Comparison of ENCODE assay signal across 1 cellular context in genomic region chr20:57619053-57619831, GRCh38.
A peak's percentile ranks its signal among the peaks of the same experiment; 100 is the strongest.
TF ChIP-seq lines count a peak whose summit lies in the region.

No MANE protein-coding gene starts in this region.

TF ChIP-seq in GM12878, 131 proteins besides CTCF, POLR2A, EP300 and RAD21 (continued from another document and continues in another):
- TF ChIP-seq TARDBP (IDR thresholded peaks at IDR 0.05; ENCODE audit: borderline replicate concordance), result no peak
- peak; percentile 83 for TF ChIP-seq PAX5 (IDR thresholded peaks at IDR 0.05; ENCODE audit: borderline replicate concordance, low read depth, low read length)
- TF ChIP-seq MTA3 (IDR thresholded peaks at IDR 0.05; ENCODE audit: borderline replicate concordance, low read length), result peak; percentile 97
- TF ChIP-seq NFXL1 (IDR thresholded peaks at IDR 0.05; ENCODE audit: borderline replicate concordance), result no peak
- peak; percentile 74 for TF ChIP-seq FOXM1 (IDR thresholded peaks at IDR 0.05; ENCODE audit: low read depth, low read length)
- no peak for TF ChIP-seq ZZZ3 (IDR thresholded peaks at IDR 0.05; ENCODE audit: control insufficient read depth, insufficient read length, low read depth)
- TF ChIP-seq CHD1 (IDR thresholded peaks at IDR 0.05; ENCODE audit: low read depth, low read length), result no peak
- TF ChIP-seq PRDM15 (CRISPR knock-in tag; IDR thresholded peaks at IDR 0.05), result no peak
- TF ChIP-seq WRNIP1 (IDR thresholded peaks at IDR 0.05; ENCODE audit: borderline replicate concordance, low read depth, low read length), result no peak
- peak; percentile 91 for TF ChIP-seq IKZF1 (conservative IDR thresholded peaks at IDR 0.05)
- TF ChIP-seq RB1 (IDR thresholded peaks at IDR 0.05; ENCODE audit: borderline replicate concordance), result no peak
- no peak for TF ChIP-seq CREB1 (IDR thresholded peaks at IDR 0.05; ENCODE audit: low read depth)
- 0 out of 2 replicates have a peak, but pooled peaks have one; percentile 12 for TF ChIP-seq ZSCAN29 (IDR thresholded peaks at IDR 0.05)
- no peak for TF ChIP-seq NRF1 (conservative IDR thresholded peaks at IDR 0.05; ENCODE audit: low read depth, low read length)
- peak; percentile 77 for TF ChIP-seq MEF2B (IDR thresholded peaks at IDR 0.05; ENCODE audit: partially characterized antibody, poor library complexity, severe bottlenecking)
- TF ChIP-seq CREM (IDR thresholded peaks at IDR 0.05; ENCODE audit: low read depth), result peak; percentile 78
- TF ChIP-seq PBX3 (IDR thresholded peaks at IDR 0.05; ENCODE audit: insufficient replicate concordance, low read depth, low read length), result peak; percentile 67
- peak; percentile 82 for TF ChIP-seq ATF7 (IDR thresholded peaks at IDR 0.05; ENCODE audit: low read depth)
- no peak for TF ChIP-seq NR2C1 (IDR thresholded peaks at IDR 0.05)
- peak; percentile 45; the same call in 1 of the 2 replicates for TF ChIP-seq PKNOX1 (IDR thresholded peaks at IDR 0.05)
- TF ChIP-seq MTA2 (IDR thresholded peaks at IDR 0.05; ENCODE audit: low read depth), result peak; percentile 96
- no peak for TF ChIP-seq KAT2A (conservative IDR thresholded peaks at IDR 0.05; ENCODE audit: control insufficient read depth, low read depth, low read length)
- TF ChIP-seq ATF3 (IDR thresholded peaks at IDR 0.05; ENCODE audit: borderline replicate concordance, extremely low read depth, low read depth, low read length), result no peak
- TF ChIP-seq ASH2L (IDR thresholded peaks at IDR 0.05; ENCODE audit: borderline replicate concordance, low read depth), result no peak
- TF ChIP-seq E2F8 (IDR thresholded peaks at IDR 0.05; ENCODE audit: low read depth, partially characterized antibody), result no peak
- peak; percentile 100 for TF ChIP-seq RUNX3 (IDR thresholded peaks at IDR 0.05; ENCODE audit: low read length)
- peak; percentile 96 for TF ChIP-seq JUNB (IDR thresholded peaks at IDR 0.05)
- TF ChIP-seq GATAD2B (conservative IDR thresholded peaks at IDR 0.05; ENCODE audit: low read depth), result peak; percentile 86
- no peak for TF ChIP-seq LARP7 (IDR thresholded peaks at IDR 0.05)
- peak in 1 of 2 experiments; percentile 60; a peak in 1 of 4 replicates for TF ChIP-seq SRF (IDR thresholded peaks at IDR 0.05; ENCODE audit: low read depth in 2 of 2, low read length in 2 of 2)
- no peak for TF ChIP-seq SUZ12 (IDR thresholded peaks at IDR 0.05; ENCODE audit: unreplicated experiment)
- TF ChIP-seq ZBTB11 (CRISPR knock-in tag; IDR thresholded peaks at IDR 0.05), result no peak
- TF ChIP-seq SIN3A (IDR thresholded peaks at IDR 0.05; ENCODE audit: low read depth, low read length), result no peak
- TF ChIP-seq MYB (IDR thresholded peaks at IDR 0.05; ENCODE audit: borderline replicate concordance, low read depth, low read length), result no peak
- TF ChIP-seq IKZF2 (IDR thresholded peaks at IDR 0.05), result peak; percentile 95 to 96
- peak; percentile 96 for TF ChIP-seq EED (IDR thresholded peaks at IDR 0.05; ENCODE audit: low read depth)
- TF ChIP-seq BHLHE40 (IDR thresholded peaks at IDR 0.05; ENCODE audit: borderline replicate concordance in 1 of 2, low read depth in 2 of 2, low read length in 1 of 2), result peak; percentile 68 to 76
- peak; percentile 87 for TF ChIP-seq BMI1 (IDR thresholded peaks at IDR 0.05; ENCODE audit: borderline replicate concordance)
- TF ChIP-seq CHD2 (IDR thresholded peaks at IDR 0.05; ENCODE audit: borderline replicate concordance, low read depth, low read length), result no peak
- no peak for TF ChIP-seq YBX1 (IDR thresholded peaks at IDR 0.05)
- peak in 1 of 2 experiments; percentile 42; a peak in 1 of 3 replicates for TF ChIP-seq EGR1 (IDR thresholded peaks at IDR 0.05; ENCODE audit: borderline replicate concordance in 1 of 2, low read depth in 2 of 2, low read length in 2 of 2)
- TF ChIP-seq SIX5 (IDR thresholded peaks at IDR 0.05; ENCODE audit: low read depth, low read length, severe bottlenecking), result no peak
- peak; percentile 55 for TF ChIP-seq SP1 (IDR thresholded peaks at IDR 0.05; ENCODE audit: low read depth, low read length)
- TF ChIP-seq RCOR1 (conservative IDR thresholded peaks at IDR 0.05; ENCODE audit: low read depth, low read length), result no peak
- peak; percentile 93 for TF ChIP-seq TCF7 (IDR thresholded peaks at IDR 0.05; ENCODE audit: borderline replicate concordance)
- no peak for TF ChIP-seq HSF1 (IDR thresholded peaks at IDR 0.05; ENCODE audit: low read depth, low read length)
- no peak for TF ChIP-seq SREBF1 (IDR thresholded peaks at IDR 0.05; ENCODE audit: low read length)
- TF ChIP-seq POU2F2 (IDR thresholded peaks at IDR 0.05; ENCODE audit: borderline replicate concordance, low read depth, low read length), result no peak; the same call in 2 of the 3 replicates
- TF ChIP-seq ZNF622 (IDR thresholded peaks at IDR 0.05), result no peak
- TF ChIP-seq KLF5 (IDR thresholded peaks at IDR 0.05; ENCODE audit: partially characterized antibody), result no peak
- TF ChIP-seq SMAD1 (IDR thresholded peaks at IDR 0.05; ENCODE audit: low read depth, partially characterized antibody), result no peak
- no peak for TF ChIP-seq ZNF592 (IDR thresholded peaks at IDR 0.05)
